1 cellular context compared by ENCODE assay signal in genomic region chr2:223789423-223789822, GRCh38.
TF ChIP-seq lines count a peak whose summit lies in the region.

No MANE protein-coding gene starts in this region.

TF ChIP-seq in A549, 52 proteins besides CTCF, POLR2A, EP300 and RAD21:
- no peak for TF ChIP-seq HES2 (IDR thresholded peaks at IDR 0.05)
- no peak for TF ChIP-seq HOXB13 (CRISPR knock-in tag; IDR thresholded peaks at IDR 0.05; ENCODE audit: low read depth)
- TF ChIP-seq RCOR1 (IDR thresholded peaks at IDR 0.05; ENCODE audit: low read depth, low read length) = no peak
- no peak for TF ChIP-seq BCL3 (IDR thresholded peaks at IDR 0.05)
- TF ChIP-seq PBX3 (IDR thresholded peaks at IDR 0.05) = no peak
- no peak for TF ChIP-seq RARB (CRISPR knock-in tag; IDR thresholded peaks at IDR 0.05)
- TF ChIP-seq HOXB5 (CRISPR knock-in tag; IDR thresholded peaks at IDR 0.05) = no peak
- no peak for TF ChIP-seq GATA3 (IDR thresholded peaks at IDR 0.05; ENCODE audit: borderline replicate concordance)
- no peak for TF ChIP-seq POLR2AphosphoS2 (conservative IDR thresholded peaks at IDR 0.05; ENCODE audit: low read length)
- no peak for TF ChIP-seq BHLHE40 (IDR thresholded peaks at IDR 0.05; ENCODE audit: low read depth, low read length)
- TF ChIP-seq CHD4 (IDR thresholded peaks at IDR 0.05; ENCODE audit: borderline replicate concordance) = no peak
- TF ChIP-seq REST (IDR thresholded peaks at IDR 0.05) = no peak
- no peak for TF ChIP-seq HDAC2 (IDR thresholded peaks at IDR 0.05)
- TF ChIP-seq HEYL (CRISPR knock-in tag; IDR thresholded peaks at IDR 0.05) = no peak
- no peak for TF ChIP-seq EHF (CRISPR knock-in tag; IDR thresholded peaks at IDR 0.05)
- TF ChIP-seq ESRRA (IDR thresholded peaks at IDR 0.05; ENCODE audit: borderline replicate concordance, low read length) = no peak
- no peak for TF ChIP-seq KDM1A (IDR thresholded peaks at IDR 0.05; ENCODE audit: low read depth)
